Comparison of ENCODE assay signal across 19 cellular contexts in the genomic region with DNA sequence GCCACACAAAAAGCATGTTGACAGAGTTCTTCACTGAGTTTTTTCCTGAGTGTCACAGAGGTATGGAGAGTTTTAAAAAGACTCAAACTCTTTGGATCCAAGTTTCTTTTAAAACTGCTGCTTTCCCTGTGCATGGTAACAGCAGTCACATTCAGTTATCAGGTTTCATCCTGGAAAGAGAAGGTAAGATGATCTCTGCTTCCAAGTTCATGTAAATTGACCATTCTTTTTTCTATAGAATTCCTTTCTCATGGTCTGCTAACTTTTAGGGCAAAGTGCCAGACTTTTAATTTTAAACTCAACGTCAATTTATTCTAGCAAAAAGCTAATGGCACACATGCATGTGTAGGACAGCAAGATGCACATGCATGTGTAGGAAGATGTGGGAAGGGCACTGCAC.
"Had no signal": no experiment of that assay in that cellular context is flagged by ENCODE, and none has a peak within 500 bp of the region (broad histone marks: within the 10 kb centered on the region; RNA-seq: fewer than 3 reads in every experiment).

No MANE protein-coding gene starts in this region.

- ATAC-seq: HepG2, K562 had no signal

- DNase-seq: IMR-90, Kasumi-1, MV-4-11, NCI-H1048, NCI-H1105, NCI-H1417, NCI-H1436 treated with DMSO at 0.1 percent for 48 hours, NCI-H1694, NCI-H187 treated with DMSO at 0.1 percent for 48 hours, NCI-H2029 treated with DMSO at 0.1 percent for 48 hours, NCI-H226, NCI-H524, NCI-H526 treated with DMSO at 0.1 percent for 48 hours, NCI-H774, Right ventricle myocardium superior, RPMI8226, SIG-M5 had no signal
